In the genomic region with DNA sequence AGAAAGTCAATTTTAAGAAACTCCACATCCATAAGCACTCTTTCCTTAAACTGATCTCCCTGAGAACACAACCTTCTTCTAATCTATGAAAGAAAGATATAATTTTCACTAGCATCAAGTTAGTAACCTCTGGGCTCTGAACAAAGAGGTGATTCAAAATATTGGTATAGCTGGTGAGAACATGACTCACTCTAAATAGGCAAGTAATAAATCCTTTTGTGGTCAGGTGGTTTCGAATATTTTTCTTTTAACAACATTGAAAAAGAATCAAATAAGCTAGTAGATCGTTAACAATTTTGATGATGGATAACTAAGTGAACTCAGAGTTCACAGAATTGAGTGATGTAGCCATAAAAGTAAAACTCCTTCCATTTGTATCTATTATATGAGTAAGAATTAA, we compare ENCODE assay signal across 19 cellular contexts.
DNase-seq lines count a peak whose midpoint lies in the region; ATAC-seq, FAIRE-seq and TF ChIP-seq lines count a peak whose summit lies in the region.
"Had no signal": no experiment of that assay in that cellular context is flagged by ENCODE, and none has a peak within 500 bp of the region (broad histone marks: within the 10 kb centered on the region; RNA-seq: fewer than 3 reads in every experiment).

No MANE protein-coding gene starts in this region.

- no peaks in the 10 kb centered on the region; the same call in 1 of the 2 replicates for H3F3A ChIP-seq in MM.1S (ENCODE audit: insufficient read depth, low read length)

- ATAC-seq in foreskin keratinocyte (peak; percentile 76), HG02852 (IDR thresholded peaks at IDR 0.05; ENCODE audit: unreplicated experiment) (no peak)
- ATAC-seq: GM12878, GM23338, Right ventricle myocardium inferior had no signal

- POLR2A ChIA-PET in RWPE1 (lab: Yijun Ruan, JAX; ENCODE audit: low non-redundant PET) = no interaction called here

- no peaks in the 10 kb centered on the region for H3K36me3 ChIP-seq in MM.1S (replicated peaks; ENCODE audit: insufficient read depth, low read length)

- DNase-seq in GM19239 (ENCODE audit: insufficient read length, low spot score) (no peak), RWPE1 (ENCODE audit: low spot score) (peak; percentile 13), foreskin keratinocyte (peak in 1 of 2 donors; percentile 56), urothelium cell line (ENCODE audit: low spot score) (peak; percentile 23), NCI-H1694 (lab: John Stamatoyannopoulos, UW) (no peak), MM.1S (no peak)
- DNase-seq: DMS153, HCEC 1CT, NCI-H1417 treated with DMSO at 0.1 percent for 48 hours, NCI-H1930, NCI-H345, NCI-H526, PC-9, SW 1271 had no signal

- no peaks in the 10 kb centered on the region for H3K79me2 ChIP-seq in MM.1S (ENCODE audit: low read length)

- no peaks in the 10 kb centered on the region for H4K20me1 ChIP-seq in MM.1S (ENCODE audit: insufficient read depth, low read length)

- no peak overlapping the region for H3K9ac ChIP-seq in MM.1S (ENCODE audit: low read length)
- H3K9ac ChIP-seq: KMS-11 had no signal

- peaks cover 51% of the 10 kb centered on the region for H3K27me3 ChIP-seq in foreskin keratinocyte
- no peaks in the 10 kb centered on the region for H3K27me3 ChIP-seq in MM.1S (replicated peaks; ENCODE audit: insufficient read depth, low read length)

- CTCF ChIA-PET in RWPE1 (lab: Yijun Ruan, JAX) = interaction anchor here (1.7 kb wide), 1 partner anchor 517 kb away, joined by 6 read pairs; no protein-coding TSS in a partner anchor

- H3K4me2 ChIP-seq in MM.1S (ENCODE audit: low read depth, low read length) = no peak overlapping the region
- H3K4me2 ChIP-seq: GM23338, KMS-11, PC-9 had no signal

- H3K4me3 ChIP-seq in MM.1S (ENCODE audit: low read length) = no peak overlapping the region
- H3K4me3 ChIP-seq: GM12878, GM23338, PC-9 had no signal

- H2AFZ ChIP-seq in MM.1S (ENCODE audit: low read length) = no peak overlapping the region
- H2AFZ ChIP-seq: GM23338, PC-9 had no signal

- no peaks in the 10 kb centered on the region for H3K9me3 ChIP-seq in MM.1S (replicated peaks; ENCODE audit: insufficient read depth, low read length)

- H3K27ac ChIP-seq in RWPE1 (no peak overlapping the region), foreskin keratinocyte (no peak overlapping the region), MM.1S (ENCODE audit: low read length) (no peak overlapping the region)
- H3K27ac ChIP-seq: KMS-11, PC-9 had no signal

- FAIRE-seq in GM19239 (lab: Jason Lieb, UNC) = peak; percentile 21
- FAIRE-seq in urothelium cell line (lab: Jason Lieb, UNC) = no peak
- FAIRE-seq: GM12878 had no signal

- H3K9me2 ChIP-seq in MM.1S (replicated peaks; ENCODE audit: insufficient read depth, low read length) = no peaks in the 10 kb centered on the region

- H3K4me1 ChIP-seq in foreskin keratinocyte (no peaks in the 10 kb centered on the region), MM.1S (ENCODE audit: low read length) (no peaks in the 10 kb centered on the region)

- TF ChIP-seq CTCF in RWPE1 (conservative IDR thresholded peaks at IDR 0.05; ENCODE audit: low read depth) (no peak), foreskin keratinocyte (conservative IDR thresholded peaks at IDR 0.05) (no peak), MM.1S (IDR thresholded peaks at IDR 0.05; ENCODE audit: low read length) (no peak)

Comparison
In these comparisons a context has a peak if more than half of its experiments do, and no peak if none do; other contexts are left out.
1. DNase-seq: peak in RWPE1 (single experiment) and urothelium cell line (single experiment); none in GM19239 (single experiment), NCI-H1694 (single experiment) and MM.1S (single experiment).